1 cellular context compared by ENCODE assay signal in the genomic region with DNA sequence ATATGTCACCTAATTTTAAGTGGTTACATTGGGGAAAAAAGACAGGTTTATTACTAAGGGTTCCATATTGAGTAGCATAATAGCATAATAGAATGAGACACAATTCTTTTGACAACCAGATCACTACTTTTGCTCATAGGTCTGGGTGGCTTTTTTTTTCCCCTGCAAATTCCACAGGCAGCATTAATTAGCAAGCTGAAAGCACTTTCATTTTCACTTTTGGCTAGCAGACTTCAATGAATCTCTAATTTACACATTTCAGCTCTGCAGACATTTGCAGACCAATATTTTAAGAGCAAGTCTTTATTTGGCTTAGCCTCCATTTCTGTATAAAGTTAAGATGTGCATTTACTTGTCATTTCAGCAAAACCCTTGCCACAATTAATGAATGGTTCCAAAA.
TF ChIP-seq lines count a peak whose summit lies in the region.

No MANE protein-coding gene starts in this region.

TF ChIP-seq in SK-N-SH, 30 proteins besides CTCF, POLR2A, EP300 and RAD21 (continued from another document):
- TF ChIP-seq PBX3 (IDR thresholded peaks at IDR 0.05), result no peak
- no peak for TF ChIP-seq FOSL2 (IDR thresholded peaks at IDR 0.05; ENCODE audit: borderline replicate concordance, low read depth)
- TF ChIP-seq FOXM1 (IDR thresholded peaks at IDR 0.05; ENCODE audit: low read depth), result no peak
- TF ChIP-seq ZBTB33 (IDR thresholded peaks at IDR 0.05; ENCODE audit: borderline replicate concordance, low read depth), result no peak
- no peak for TF ChIP-seq GABPA (IDR thresholded peaks at IDR 0.05; ENCODE audit: low read depth)
- TF ChIP-seq SIN3A (IDR thresholded peaks at IDR 0.05; ENCODE audit: borderline replicate concordance, low read depth, low read length), result no peak
- no peak for TF ChIP-seq RXRA (IDR thresholded peaks at IDR 0.05; ENCODE audit: borderline replicate concordance, low read depth)
